Comparison of ENCODE assay signal across 22 cellular contexts in genomic region chr10:14356921-14357320, GRCh38. TPM values are rescaled to one million over a fixed set of nuclear protein-coding genes. Genes with fewer than 3 reads are reported as not detected.
DNase-seq lines count a peak whose midpoint lies in the region; ATAC-seq, FAIRE-seq and TF ChIP-seq lines count a peak whose summit lies in the region.
"Had no signal": no experiment of that assay in that cellular context is flagged by ENCODE, and none has a peak within 500 bp of the region (broad histone marks: within the 10 kb centered on the region; RNA-seq: fewer than 3 reads in every experiment).

No MANE protein-coding gene starts in this region.

- no peak overlapping the region for H3K4me3 ChIP-seq in AG09309 (ENCODE audit: control insufficient read depth, low read depth, low read length)
- H3K4me3 ChIP-seq in astrocyte (ENCODE audit: insufficient read depth, low read depth, low read length): no peak overlapping the region
- no peak overlapping the region for H3K4me3 ChIP-seq in fibroblast of villous mesenchyme (ENCODE audit: low read depth, low read length)
- H3K4me3 ChIP-seq: right lobe of liver had no signal

- DNase-seq in AG09309 (ENCODE audit: low read depth): peak; percentile 4
- peak; percentile 14 for DNase-seq in H54 (ENCODE audit: insufficient read length, low spot score)
- DNase-seq in astrocyte (ENCODE audit: low read depth): peak; percentile 90
- DNase-seq in fibroblast of villous mesenchyme (ENCODE audit: low read depth): peak; percentile 1
- no peak for DNase-seq in GM12892 (ENCODE audit: insufficient read length)
- DNase-seq in activated CD4-positive, CD25-positive, alpha-beta regulatory T cell treated with anti-CD3 and anti-CD28 coated beads, Interleukin-2, amount 50 U/mL, for 72 hours: no peak
- DNase-seq in COLO668 (lab: John Stamatoyannopoulos, UW; ENCODE audit: unreplicated experiment): no peak
- DNase-seq: activated CD8-positive, alpha-beta T cell treated with anti-CD3 and anti-CD28 coated beads for 36 hours; activated naive CD8-positive, alpha-beta T cell treated with anti-CD3 and anti-CD28 coated beads for 36 hours; activated T-cell treated with anti-CD3 and anti-CD28 coated beads, Interleukin-2, amount 50 U/mL, for 72 hours; CD8-positive, alpha-beta memory T cell; DND-41; MV-4-11; NCI-H187; NCI-H345; NK-92 treated with Interleukin-12 subunit alpha and Interleukin-12 subunit beta, amount 100 ng/mL, for 24 hours; right lobe of liver; stimulated activated CD4-positive, alpha-beta T cell treated with anti-CD3 and anti-CD28 coated beads, Interleukin-1b, Interleukin-23, amount 100 ng/mL, for 48 hours had no signal

- H3K4me3 Mint-ChIP-seq in astrocyte (ENCODE audit: unreplicated experiment): no peak overlapping the region
- H3K4me3 Mint-ChIP-seq: activated CD8-positive, alpha-beta T cell treated with anti-CD3 and anti-CD28 coated beads for 36 hours; activated naive CD8-positive, alpha-beta T cell treated with anti-CD3 and anti-CD28 coated beads for 36 hours; activated T-cell treated with anti-CD3 and anti-CD28 coated beads, Interleukin-2, amount 50 U/mL, for 72 hours; CD8-positive, alpha-beta memory T cell; stimulated activated naive CD8-positive, alpha-beta T cell treated with anti-CD3 and anti-CD28 coated beads, Interleukin-15, Interleukin-2, amounts not matched to agents 100 ng/mL and 50 ng/mL, for 24 hours had no signal

- peaks cover 3% of the 10 kb centered on the region for H3K36me3 Mint-ChIP-seq in astrocyte (ENCODE audit: low read depth, unreplicated experiment)
- H3K36me3 Mint-ChIP-seq: activated naive CD8-positive, alpha-beta T cell treated with anti-CD3 and anti-CD28 coated beads for 36 hours; CD8-positive, alpha-beta memory T cell had no signal

- H3K9me3 ChIP-seq in astrocyte (ENCODE audit: insufficient read depth, low read depth, low read length): no peaks in the 10 kb centered on the region
- H3K9me3 ChIP-seq: neutrophil, right lobe of liver had no signal

- peak overlapping the region; percentile 15 for H3K27ac ChIP-seq in astrocyte (ENCODE audit: low read depth, low read length)
- H3K27ac ChIP-seq: foreskin keratinocyte, neutrophil, right lobe of liver had no signal

- no peaks in the 10 kb centered on the region for H3K36me3 ChIP-seq in astrocyte (ENCODE audit: insufficient read depth, low read length)
- H3K36me3 ChIP-seq: neutrophil, right lobe of liver had no signal

- no peak for TF ChIP-seq CTCF in AG09309 (IDR thresholded peaks at IDR 0.05; ENCODE audit: control insufficient read depth, insufficient read depth, low read depth, low read length, missing control alignments)
- TF ChIP-seq CTCF in astrocyte (IDR thresholded peaks at IDR 0.05; ENCODE audit: insufficient read depth, low read depth, low read length): no peak
- no peak for TF ChIP-seq CTCF in fibroblast of villous mesenchyme (IDR thresholded peaks at IDR 0.05; ENCODE audit: insufficient read depth, low read depth, low read length)

- H3K4me1 ChIP-seq in astrocyte (ENCODE audit: insufficient read depth, low read length): peaks cover 16% of the 10 kb centered on the region
- H3K4me1 ChIP-seq: foreskin keratinocyte, right lobe of liver had no signal

- H3K9ac ChIP-seq in astrocyte (ENCODE audit: low read length): peak overlapping the region; percentile 26

- H3K79me2 ChIP-seq in astrocyte (ENCODE audit: insufficient read depth, low read length): no peaks in the 10 kb centered on the region

- H4K20me1 ChIP-seq in astrocyte (ENCODE audit: insufficient read depth, low read length): no peaks in the 10 kb centered on the region

- H3K27me3 ChIP-seq in astrocyte (ENCODE audit: insufficient read depth, low read length): no peaks in the 10 kb centered on the region
- H3K27me3 ChIP-seq: right lobe of liver had no signal

- no peaks in the 10 kb centered on the region for H3K9me3 Mint-ChIP-seq in astrocyte (ENCODE audit: unreplicated experiment)
- H3K9me3 Mint-ChIP-seq: activated CD8-positive, alpha-beta T cell treated with anti-CD3 and anti-CD28 coated beads for 36 hours; activated naive CD8-positive, alpha-beta T cell treated with anti-CD3 and anti-CD28 coated beads for 36 hours; activated T-cell treated with anti-CD3 and anti-CD28 coated beads, Interleukin-2, amount 50 U/mL, for 72 hours; CD8-positive, alpha-beta memory T cell; stimulated activated naive CD8-positive, alpha-beta T cell treated with anti-CD3 and anti-CD28 coated beads, Interleukin-15, Interleukin-2, amounts not matched to agents 100 ng/mL and 50 ng/mL, for 24 hours had no signal

- H3K27ac Mint-ChIP-seq in astrocyte (ENCODE audit: unreplicated experiment): no peak overlapping the region
- H3K27ac Mint-ChIP-seq: activated CD8-positive, alpha-beta T cell treated with anti-CD3 and anti-CD28 coated beads for 36 hours; activated naive CD8-positive, alpha-beta T cell treated with anti-CD3 and anti-CD28 coated beads for 36 hours; activated T-cell treated with anti-CD3 and anti-CD28 coated beads, Interleukin-2, amount 50 U/mL, for 72 hours; CD8-positive, alpha-beta memory T cell; stimulated activated naive CD8-positive, alpha-beta T cell treated with anti-CD3 and anti-CD28 coated beads, Interleukin-15, Interleukin-2, amounts not matched to agents 100 ng/mL and 50 ng/mL, for 24 hours had no signal

- H3K27me3 Mint-ChIP-seq in astrocyte (ENCODE audit: low read depth, unreplicated experiment): peaks cover 6% of the 10 kb centered on the region

- peak overlapping the region; percentile 50 for H3K4me2 ChIP-seq in astrocyte (ENCODE audit: low read length)

- no peak for ATAC-seq in GM18519 (IDR thresholded peaks at IDR 0.05; ENCODE audit: low FRiP score, unreplicated experiment)
- ATAC-seq: activated CD8-positive, alpha-beta T cell treated with anti-CD3 and anti-CD28 coated beads for 36 hours; activated T-cell treated with anti-CD3 and anti-CD28 coated beads, Interleukin-2, amount 50 U/mL, for 72 hours; foreskin keratinocyte; right lobe of liver had no signal

- peaks cover 16% of the 10 kb centered on the region for H3K4me1 Mint-ChIP-seq in astrocyte (ENCODE audit: low read depth, unreplicated experiment)
- H3K4me1 Mint-ChIP-seq: CD8-positive, alpha-beta memory T cell had no signal

- FAIRE-seq in H54 (lab: Jason Lieb, UNC) (no peak), astrocyte (lab: Jason Lieb, UNC) (no peak), GM12892 (lab: Jason Lieb, UNC) (no peak)

- peak overlapping the region; percentile 6 for H2AFZ ChIP-seq in astrocyte (ENCODE audit: low read depth, low read length)

- TF ChIP-seq POLR2A in H54 (IDR thresholded peaks at IDR 0.05; ENCODE audit: low read depth, low read length) (no peak), GM12892 (IDR thresholded peaks at IDR 0.05; ENCODE audit: low read depth, low read length) (no peak)

RNA-seq across cellular contexts. Expression of gene FRMD4A, which starts 26.2 kb away (rescaled TPM):
- total RNA-seq in astrocyte (59.0 and 82.5 TPM in 2 replicates), fibroblast of villous mesenchyme (40.2 and 56.7 TPM in 2 replicates)
- polyA plus RNA-seq in GM12892 (2012; ENCODE audit: missing spikeins): 25.9 TPM

Comparison
In these comparisons a context has a peak if more than half of its experiments do, and no peak if none do; other contexts are left out.
1. DNase-seq: peak in AG09309 (single experiment), H54 (single experiment), astrocyte (single experiment) and fibroblast of villous mesenchyme (single experiment); none in GM12892 (single experiment), activated CD4-positive, CD25-positive, alpha-beta regulatory T cell treated with anti-CD3 and anti-CD28 coated beads, Interleukin-2, amount 50 U/mL, for 72 hours (single experiment) and COLO668 (single experiment).